In genomic region chr3:176766862-176767261, GRCh38 we compare ENCODE assay signal across 35 cellular contexts.
DNase-seq lines count a peak whose midpoint lies in the region; ATAC-seq and TF ChIP-seq lines count a peak whose summit lies in the region.
"Had no signal": no experiment of that assay in that cellular context is flagged by ENCODE, and none has a peak within 500 bp of the region (broad histone marks: within the 10 kb centered on the region; RNA-seq: fewer than 3 reads in every experiment).

No MANE protein-coding gene starts in this region.

- peak; percentile 17 for DNase-seq in DMS53 (lab: John Stamatoyannopoulos, UW)
- DNase-seq in DMS53 treated with DMSO at 0.1 percent for 48 hours (lab: John Stamatoyannopoulos, UW; ENCODE audit: unreplicated experiment): no peak
- DNase-seq in SJSA1 (ENCODE audit: low read depth in 1 of 2, low spot score in 2 of 2): no peak
- peak; percentile 7 to 67 for DNase-seq in foreskin keratinocyte
- no peak for DNase-seq in osteocyte (ENCODE audit: extremely low spot score, unreplicated experiment)
- DNase-seq in NCI-H2107 (lab: John Stamatoyannopoulos, UW): no peak
- DNase-seq in pons (ENCODE audit: low spot score): no peak
- DNase-seq: activated CD4-positive, CD25-positive, alpha-beta regulatory T cell; activated CD8-positive, alpha-beta memory T cell treated with anti-CD3 and anti-CD28 coated beads, Interleukin-2, amount 10 ng/mL, durations not matched to agents 7 days and 5 days; activated gamma-delta T cell; activated naive CD8-positive, alpha-beta T cell treated with anti-CD3 and anti-CD28 coated beads, Interleukin-2, amount 10 ng/mL, durations not matched to agents 7 days and 5 days; activated T-cell treated with anti-CD3 and anti-CD28 coated beads, Interleukin-2, amount 50 U/mL, for 4 hours; Caco-2; DMS79; esophagus squamous epithelium; foreskin melanocyte; GF-D8; heart right ventricle; Karpas-422; kidney glomerular epithelial cell; lower lobe of right lung; mucosa of descending colon; NCI-H1436 treated with DMSO at 0.1 percent for 48 hours; occipital lobe; substantia nigra had no signal

- no peak overlapping the region for H3K4me3 ChIP-seq in SJSA1
- H3K4me3 ChIP-seq: esophagus squamous epithelium, heart right ventricle, lower lobe of right lung, mucosa of descending colon, SK-N-MC had no signal

- ATAC-seq in foreskin keratinocyte (peak; percentile 74), SK-N-SH treated with all-trans-retinoic acid at 6 μM for 48 hours (no peak)
- ATAC-seq: activated CD8-positive, alpha-beta memory T cell treated with anti-CD3 and anti-CD28 coated beads, Interleukin-2, amount 10 ng/mL, durations not matched to agents 7 days and 5 days; activated T-cell treated with anti-CD3 and anti-CD28 coated beads, Interleukin-2, amount 50 U/mL, for 4 hours; mucosa of descending colon; stimulated activated effector memory CD8-positive, alpha-beta T cell treated with anti-CD3 and anti-CD28 coated beads, Interleukin-12 subunit alpha, Interleukin-12 subunit beta, amount 100 ng/mL, for 72 hours had no signal

- H3K36me3 Mint-ChIP-seq in osteocyte (ENCODE audit: unreplicated experiment): no peaks in the 10 kb centered on the region
- H3K36me3 Mint-ChIP-seq: activated CD8-positive, alpha-beta memory T cell treated with anti-CD3 and anti-CD28 coated beads, Interleukin-2, amount 10 ng/mL, durations not matched to agents 7 days and 5 days; activated naive CD8-positive, alpha-beta T cell treated with anti-CD3 and anti-CD28 coated beads, Interleukin-2, amount 10 ng/mL, durations not matched to agents 7 days and 5 days; CD14-positive monocyte; natural killer cell treated with Interleukin-12 subunit alpha and Interleukin-12 subunit beta and Interleukin-15 and Interleukin-18, amount 100 ng/mL, for 72 hours; stimulated activated effector memory CD8-positive, alpha-beta T cell treated with anti-CD3 and anti-CD28 coated beads, Interleukin-12 subunit alpha, Interleukin-12 subunit beta, amount 100 ng/mL, for 72 hours had no signal

- no peaks in the 10 kb centered on the region for H3K27me3 ChIP-seq in SJSA1 (replicated peaks)
- H3K27me3 ChIP-seq in foreskin keratinocyte: no peaks in the 10 kb centered on the region
- H3K27me3 ChIP-seq: esophagus squamous epithelium, heart right ventricle had no signal

- peak; percentile 15 for TF ChIP-seq CTCF in foreskin keratinocyte (conservative IDR thresholded peaks at IDR 0.05)
- TF ChIP-seq CTCF in osteocyte (IDR thresholded peaks at IDR 0.05): no peak

- peaks cover 2% of the 10 kb centered on the region for H3K4me1 Mint-ChIP-seq in osteocyte (ENCODE audit: unreplicated experiment)
- H3K4me1 Mint-ChIP-seq: activated CD8-positive, alpha-beta memory T cell treated with anti-CD3 and anti-CD28 coated beads, Interleukin-2, amount 10 ng/mL, durations not matched to agents 7 days and 5 days; activated naive CD8-positive, alpha-beta T cell treated with anti-CD3 and anti-CD28 coated beads, Interleukin-2, amount 10 ng/mL, durations not matched to agents 7 days and 5 days; CD14-positive monocyte; central memory CD8-positive, alpha-beta T cell; stimulated activated effector memory CD8-positive, alpha-beta T cell treated with anti-CD3 and anti-CD28 coated beads, Interleukin-12 subunit alpha, Interleukin-12 subunit beta, amount 100 ng/mL, for 72 hours had no signal

- H3K36me3 ChIP-seq in SJSA1: no peaks in the 10 kb centered on the region
- H3K36me3 ChIP-seq: esophagus squamous epithelium, heart right ventricle, lower lobe of right lung had no signal

- H3K27ac Mint-ChIP-seq in osteocyte (ENCODE audit: unreplicated experiment): no peak overlapping the region
- H3K27ac Mint-ChIP-seq: activated CD8-positive, alpha-beta memory T cell treated with anti-CD3 and anti-CD28 coated beads, Interleukin-2, amount 10 ng/mL, durations not matched to agents 7 days and 5 days; activated naive CD8-positive, alpha-beta T cell treated with anti-CD3 and anti-CD28 coated beads, Interleukin-2, amount 10 ng/mL, durations not matched to agents 7 days and 5 days; CD14-positive monocyte; dendritic cell treated with granulocyte-macrophage colony-stimulating factor and Interleukin-4, amounts not matched to agents 40 ng/mL and 50 ng/mL, for 4 days; natural killer cell treated with Interleukin-12 subunit alpha and Interleukin-12 subunit beta and Interleukin-15 and Interleukin-18, amount 100 ng/mL, for 72 hours; stimulated activated effector memory CD8-positive, alpha-beta T cell treated with anti-CD3 and anti-CD28 coated beads, Interleukin-12 subunit alpha, Interleukin-12 subunit beta, amount 100 ng/mL, for 72 hours; T-helper 1 cell treated with Interleukin-12 subunit alpha and Interleukin-12 subunit beta and Interleukin-4 antibody, amounts not matched to agents 30 μg/mL and 1 μg/mL, for 36 hours had no signal

- H3K4me3 Mint-ChIP-seq in osteocyte (ENCODE audit: unreplicated experiment): no peak overlapping the region
- H3K4me3 Mint-ChIP-seq: activated CD8-positive, alpha-beta memory T cell treated with anti-CD3 and anti-CD28 coated beads, Interleukin-2, amount 10 ng/mL, durations not matched to agents 7 days and 5 days; activated naive CD8-positive, alpha-beta T cell treated with anti-CD3 and anti-CD28 coated beads, Interleukin-2, amount 10 ng/mL, durations not matched to agents 7 days and 5 days; activated T-cell treated with anti-CD3 and anti-CD28 coated beads, Interleukin-2, amount 50 U/mL, for 4 hours; CD14-positive monocyte; central memory CD8-positive, alpha-beta T cell; dendritic cell treated with granulocyte-macrophage colony-stimulating factor and Interleukin-4, amounts not matched to agents 40 ng/mL and 50 ng/mL, for 4 days; natural killer cell treated with Interleukin-12 subunit alpha and Interleukin-12 subunit beta and Interleukin-15 and Interleukin-18, amount 100 ng/mL, for 72 hours; stimulated activated effector memory CD8-positive, alpha-beta T cell treated with anti-CD3 and anti-CD28 coated beads, Interleukin-12 subunit alpha, Interleukin-12 subunit beta, amount 100 ng/mL, for 72 hours; T-helper 1 cell treated with Interleukin-12 subunit alpha and Interleukin-12 subunit beta and Interleukin-4 antibody, amounts not matched to agents 30 μg/mL and 1 μg/mL, for 36 hours had no signal

- no peaks in the 10 kb centered on the region for H3K9me3 ChIP-seq in SJSA1 (replicated peaks)
- H3K9me3 ChIP-seq: Caco-2, esophagus squamous epithelium, lower lobe of right lung, mucosa of descending colon had no signal

- H3K27ac ChIP-seq in SJSA1 (peak overlapping the region; percentile 62), foreskin keratinocyte (peak overlapping the region; percentile 27)
- H3K27ac ChIP-seq: 22Rv1, esophagus squamous epithelium, heart right ventricle, HL-60, lower lobe of right lung had no signal

- H3K9me3 Mint-ChIP-seq in osteocyte (ENCODE audit: unreplicated experiment): peaks cover 18% of the 10 kb centered on the region

- H3K4me1 ChIP-seq in SJSA1 (replicated peaks) (peaks cover 31% of the 10 kb centered on the region), foreskin keratinocyte (peaks cover 6% of the 10 kb centered on the region)
- H3K4me1 ChIP-seq: Caco-2, esophagus squamous epithelium, heart right ventricle, lower lobe of right lung had no signal

- peaks cover 7% of the 10 kb centered on the region for H3K27me3 Mint-ChIP-seq in osteocyte (ENCODE audit: unreplicated experiment)
- H3K27me3 Mint-ChIP-seq: activated CD8-positive, alpha-beta memory T cell treated with anti-CD3 and anti-CD28 coated beads, Interleukin-2, amount 10 ng/mL, durations not matched to agents 7 days and 5 days; activated naive CD8-positive, alpha-beta T cell treated with anti-CD3 and anti-CD28 coated beads, Interleukin-2, amount 10 ng/mL, durations not matched to agents 7 days and 5 days; dendritic cell treated with granulocyte-macrophage colony-stimulating factor and Interleukin-4, amounts not matched to agents 40 ng/mL and 50 ng/mL, for 4 days; natural killer cell treated with Interleukin-12 subunit alpha and Interleukin-12 subunit beta and Interleukin-15 and Interleukin-18, amount 100 ng/mL, for 72 hours had no signal

TF ChIP-seq in SK-N-SH treated with all-trans-retinoic acid at 6 μM for 48 hours, 23 proteins besides CTCF, POLR2A, EP300 and RAD21:
- TF ChIP-seq ZNF565 (CRISPR knock-in tag; conservative IDR thresholded peaks at IDR 0.05; ENCODE audit: low read depth) (no peak), ZNF70 (CRISPR knock-in tag; IDR thresholded peaks at IDR 0.05) (no peak), GLIS3 (CRISPR knock-in tag; IDR thresholded peaks at IDR 0.05) (no peak), TCF4 (CRISPR knock-in tag; IDR thresholded peaks at IDR 0.05; ENCODE audit: borderline replicate concordance) (no peak), OSR1 (CRISPR knock-in tag; IDR thresholded peaks at IDR 0.05) (no peak), ZNF8 (CRISPR knock-in tag; IDR thresholded peaks at IDR 0.05) (no peak), ZFP3 (CRISPR knock-in tag; IDR thresholded peaks at IDR 0.05) (no peak), ESRRG (CRISPR knock-in tag; IDR thresholded peaks at IDR 0.05) (no peak), ARNTL (CRISPR knock-in tag; IDR thresholded peaks at IDR 0.05; ENCODE audit: borderline replicate concordance, low read depth) (no peak), SNAI2 (CRISPR knock-in tag; IDR thresholded peaks at IDR 0.05) (no peak)

Comparison
In these comparisons a context has a peak if more than half of its experiments do, and no peak if none do; other contexts are left out.
1. DNase-seq: peak in DMS53 (single experiment) and foreskin keratinocyte (2 of 2); none in DMS53 treated with DMSO at 0.1 percent for 48 hours (single experiment), SJSA1 (0 of 2), osteocyte (single experiment), NCI-H2107 (single experiment) and pons (single experiment).